ENCODE assay signal across 17 cellular contexts in the genomic region with DNA sequence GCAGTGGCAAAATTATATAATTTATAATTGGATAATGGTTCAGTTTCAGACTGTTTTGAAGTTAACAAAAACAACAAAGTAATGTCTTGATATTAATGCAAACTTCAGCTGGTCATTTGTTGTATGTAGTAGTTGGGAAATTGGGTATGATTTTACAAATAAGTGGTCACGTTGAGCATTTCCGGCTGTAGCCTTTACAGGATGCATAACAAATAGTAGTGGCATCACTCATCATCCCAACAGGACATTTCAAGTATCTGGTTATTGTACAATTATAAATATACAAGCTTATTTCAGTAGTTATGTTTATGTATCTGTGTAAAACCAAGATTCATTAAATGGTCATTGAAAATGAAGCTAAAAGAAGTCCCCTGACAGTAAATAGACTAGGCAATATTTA.
DNase-seq lines count a peak whose midpoint lies in the region; ATAC-seq and TF ChIP-seq lines count a peak whose summit lies in the region.
"Had no signal": no experiment of that assay in that cellular context is flagged by ENCODE, and none has a peak within 500 bp of the region (broad histone marks: within the 10 kb centered on the region; RNA-seq: fewer than 3 reads in every experiment).

No MANE protein-coding gene starts in this region.

- TF ChIP-seq CTCF in epithelial cell of esophagus (IDR thresholded peaks at IDR 0.05; ENCODE audit: insufficient read depth, low read depth, low read length, missing control alignments) = no peak

- ATAC-seq in GM21367 (IDR thresholded peaks at IDR 0.05; ENCODE audit: unreplicated experiment) = no peak
- ATAC-seq: Panc1 had no signal

- DNase-seq in EL (peak; percentile 41), M059J (ENCODE audit: low read depth) (peak; percentile 11), epithelial cell of esophagus (ENCODE audit: low read depth) (peak; percentile 3), non-pigmented ciliary epithelial cell (ENCODE audit: low read depth) (peak; percentile 18), NCI-H2107 treated with DMSO at 0.1 percent for 48 hours (lab: John Stamatoyannopoulos, UW; ENCODE audit: unreplicated experiment) (no peak)
- DNase-seq in activated CD4-positive, alpha-beta T cell treated with anti-CD3 and anti-CD28 coated beads, Interleukin-2, amount 50 U/mL, for 48 hours = no peak
- DNase-seq: COR-L47, DMS153, KBM-7, NCI-H1048, NCI-H146, NCI-H2081 treated with DMSO at 0.1 percent for 48 hours, NCI-H510A treated with DMSO at 0.1 percent for 48 hours, NCI-H82, Right ventricle myocardium superior had no signal

- H3K4me3 ChIP-seq in epithelial cell of esophagus (ENCODE audit: low read length) = no peak overlapping the region

Comparison
In these comparisons a context has a peak if more than half of its experiments do, and no peak if none do; other contexts are left out.
1. DNase-seq: peak in EL (single experiment), M059J (single experiment), epithelial cell of esophagus (single experiment) and non-pigmented ciliary epithelial cell (single experiment); none in activated CD4-positive, alpha-beta T cell treated with anti-CD3 and anti-CD28 coated beads, Interleukin-2, amount 50 U/mL, for 48 hours (0 of 2) and NCI-H2107 treated with DMSO at 0.1 percent for 48 hours (single experiment).